8 cellular contexts compared by ENCODE assay signal in genomic region chr14:93984987-93985410, GRCh38. TPM values are rescaled to one million over a fixed set of nuclear protein-coding genes. Genes with fewer than 3 reads are reported as not detected.
A peak's percentile ranks its signal among the peaks of the same experiment; 100 is the strongest.
DNase-seq lines count a peak whose midpoint lies in the region; ATAC-seq and TF ChIP-seq lines count a peak whose summit lies in the region.

No MANE protein-coding gene starts in this region.

- TF ChIP-seq POLR2A in esophagus squamous epithelium (IDR thresholded peaks at IDR 0.05), result no peak

- H3K9me3 ChIP-seq in NT2/D1 (ENCODE audit: insufficient read depth, low read length) (no peaks in the 10 kb centered on the region), esophagus squamous epithelium (no peaks in the 10 kb centered on the region)

- DNase-seq in GM10248 (ENCODE audit: extremely low spot score), result no peak
- DNase-seq in NT2/D1 (ENCODE audit: low read depth, low spot score), result peak; percentile 25
- no peak for DNase-seq in esophagus squamous epithelium (lab: John Stamatoyannopoulos, UW)
- peak; percentile 54 for DNase-seq in putamen (ENCODE audit: low spot score)
- no peak for DNase-seq in activated CD4-positive, alpha-beta T cell treated with anti-CD3 and anti-CD28 coated beads for 48 hours
- DNase-seq in NCI-H2081 (lab: John Stamatoyannopoulos, UW), result no peak

- peak; percentile 29 for TF ChIP-seq CTCF in GM10248 (IDR thresholded peaks at IDR 0.05; ENCODE audit: control extremely low read depth, extremely low read depth, low read depth, missing control alignments)
- TF ChIP-seq CTCF in esophagus squamous epithelium (IDR thresholded peaks at IDR 0.05), result peak in 4 of 6 experiments; percentile 15 to 40 (median 28)

- no peaks in the 10 kb centered on the region for H3K36me3 ChIP-seq in NT2/D1 (ENCODE audit: insufficient read depth, insufficient read length, low read length)
- H3K36me3 ChIP-seq in esophagus squamous epithelium, result no peaks in the 10 kb centered on the region

- intact Hi-C loops in esophagus squamous epithelium (cut with DNase I), result no loop called here

- H3K27me3 ChIP-seq in NT2/D1 (ENCODE audit: insufficient read depth, insufficient read length), result no peaks in the 10 kb centered on the region
- H3K27me3 ChIP-seq in esophagus squamous epithelium, result peaks cover 0 to 11% (median 0%) of the 10 kb centered on the region in 4 donors

- POLR2A ChIA-PET in GM10248 (lab: Yijun Ruan, JAX), result no interaction called here

- 34 to 44% methylated on average over 4 to 5 of the region's 7 CpGs for WGBS in esophagus squamous epithelium, 2 donors

- CTCF ChIA-PET in GM10248 (lab: Yijun Ruan, JAX), result interaction anchor here (1.0 to 12.3 kb wide), 8 partner anchors 11 to 152 kb away, joined by 3 to 124 read pairs (median 9); partner anchors contain the start of genes ASB2 and CCDC197

- H3K9ac ChIP-seq in NT2/D1 (ENCODE audit: insufficient read length, low read depth), result no peak overlapping the region

- H3K4me3 ChIP-seq in NT2/D1 (ENCODE audit: insufficient read length, low read depth) (no peak overlapping the region), esophagus squamous epithelium (no peak overlapping the region)

- peak overlapping the region in 1 of 4 donors; percentile 0 for H3K27ac ChIP-seq in esophagus squamous epithelium

- ATAC-seq in GM21423 (IDR thresholded peaks at IDR 0.05; ENCODE audit: unreplicated experiment) (no peak), HG03196 (IDR thresholded peaks at IDR 0.05; ENCODE audit: unreplicated experiment) (no peak)

- H3K4me1 ChIP-seq in NT2/D1 (ENCODE audit: insufficient read depth, insufficient read length) (peaks cover 22% of the 10 kb centered on the region), esophagus squamous epithelium (peaks cover 0 to 43% (median 15%) of the 10 kb centered on the region in 3 donors)

RNA-seq across cellular contexts. Expression of gene ASB2, which starts 8.6 kb away (rescaled TPM):
- 1 to 10 TPM in 3 of 4 donors, under 1 TPM in 1; 0.83 to 8.8 (median 3.7) TPM for total RNA-seq in esophagus squamous epithelium

RNA-seq across cellular contexts. Expression of gene CCDC197, which starts 12.1 kb away (rescaled TPM):
- not detected for total RNA-seq in esophagus squamous epithelium

RNA-seq across cellular contexts. Expression of gene OTUB2, which starts 41.1 kb away (rescaled TPM):
- total RNA-seq in esophagus squamous epithelium, result 10 to 100 TPM in 1 of 4 donors, 1 to 10 TPM in 3; 2.1 to 10.3 (median 7.4) TPM

RNA-seq across cellular contexts. Expression of gene FAM181A, which starts 57.9 kb away (rescaled TPM):
- total RNA-seq in esophagus squamous epithelium, result not detected

Comparison
In these comparisons a context has a peak if more than half of its experiments do, and no peak if none do; other contexts are left out.
1. DNase-seq: peak in NT2/D1 (single experiment) and putamen (single experiment); none in GM10248 (single experiment), esophagus squamous epithelium (single experiment), activated CD4-positive, alpha-beta T cell treated with anti-CD3 and anti-CD28 coated beads for 48 hours (single experiment) and NCI-H2081 (0 of 2).